11 cellular contexts compared by ENCODE assay signal in genomic region chr9:127520941-127521918, GRCh38.
A peak's percentile ranks its signal among the peaks of the same experiment; 100 is the strongest.
DNase-seq lines count a peak whose midpoint lies in the region; ATAC-seq and TF ChIP-seq lines count a peak whose summit lies in the region.
"Had no signal": no experiment of that assay in that cellular context is flagged by ENCODE, and none has a peak within 500 bp of the region (broad histone marks: within the 10 kb centered on the region; RNA-seq: fewer than 3 reads in every experiment).

No MANE protein-coding gene starts in this region.

- H3K4me3 Mint-ChIP-seq in H9 = peak overlapping the region in 1 of 2 experiments; percentile 18; a peak in 3 of 5 replicates

- H3K23me2 ChIP-seq in H9 (ENCODE audit: insufficient read length, low read depth, low read length, poor library complexity, severe bottlenecking) = no peaks in the 10 kb centered on the region

- peaks cover 1% of the 10 kb centered on the region; the same call in 1 of the 2 replicates for H3K27me3 Mint-ChIP-seq in H9 (ENCODE audit: low read depth)

- TF ChIP-seq CTCF in H9 (conservative IDR thresholded peaks at IDR 0.05) = no peak
- no peak for TF ChIP-seq CTCF in breast epithelium (IDR thresholded peaks at IDR 0.05)

- H3K4me1 ChIP-seq in H9 (ENCODE audit: insufficient read depth, low read length) (peaks cover 2% of the 10 kb centered on the region; the same call in 1 of the 2 replicates), breast epithelium (peaks cover 10 to 14% of the 10 kb centered on the region in 2 donors), skeletal muscle tissue (ENCODE audit: control insufficient read depth in 3 of 3, insufficient read depth in 3 of 3, low read length in 3 of 3) (peaks cover 25 to 32% (median 29%) of the 10 kb centered on the region in 3 donors)

- peak overlapping the region; percentile 49 for H3K27ac ChIP-seq in H9 (ENCODE audit: insufficient read length, low read depth, low read length)
- peak overlapping the region; percentile 86 to 88 for H3K27ac ChIP-seq in breast epithelium
- peak overlapping the region; percentile 89 for H3K27ac ChIP-seq in skeletal muscle tissue (ENCODE audit: low read depth, low read length)

- H3K27ac Mint-ChIP-seq in H9 = peak overlapping the region; percentile 88 to 97 (median 90); a peak in 6 of 7 replicates

- DNase-seq in H9 = peak; percentile 75
- no peak for DNase-seq in breast epithelium (ENCODE audit: low spot score in 2 of 2)
- DNase-seq in islet precursor cell = peak; percentile 83
- no peak for DNase-seq in DMS79 treated with DMSO at 0.1 percent for 48 hours (lab: John Stamatoyannopoulos, UW)
- no peak for DNase-seq in NCI-H1436 (lab: John Stamatoyannopoulos, UW)
- no peak for DNase-seq in NCI-H2029 (lab: John Stamatoyannopoulos, UW)
- DNase-seq: activated CD8-positive, alpha-beta memory T cell treated with anti-CD3 and anti-CD28 coated beads, Interleukin-2, amount 50 U/mL, for 48 hours; DND-41; naive B cell had no signal

- no peak overlapping the region for H2BK20ac ChIP-seq in H9 (ENCODE audit: low read depth, low read length, poor library complexity, severe bottlenecking)

- H2BK12ac ChIP-seq in H9 (ENCODE audit: insufficient read length, low read depth, low read length) = peak overlapping the region; percentile 89

- WGBS in H9 (ENCODE audit: extremely low coverage, insufficient read length, low lambda C conversion rate) = no CpG with 5 or more reads among the region's 20 CpGs

- H3K4me3 ChIP-seq in breast epithelium (peak overlapping the region in 1 of 3 donors; percentile 4), skeletal muscle tissue (ENCODE audit: low read length in 3 of 3) (no peak overlapping the region)

- H3K9me3 Mint-ChIP-seq in H9 = peaks cover 34% of the 10 kb centered on the region in 2 experiments

- ATAC-seq in GM18511 (IDR thresholded peaks at IDR 0.05; ENCODE audit: unreplicated experiment) = no peak

- H3K9ac ChIP-seq in H9 (ENCODE audit: extremely low read depth, insufficient read length, low read length) (no peak overlapping the region), skeletal muscle tissue (ENCODE audit: low read depth in 1 of 3, low read length in 3 of 3) (peak overlapping the region in 2 of 3 donors; percentile 45 to 60)

- H3K56ac ChIP-seq in H9 (ENCODE audit: insufficient read length, low read depth, low read length) = no peak overlapping the region

- H4K20me1 ChIP-seq in H9 (ENCODE audit: control insufficient read depth, insufficient read depth, insufficient read length) = no peaks in the 10 kb centered on the region

- H3K36me3 ChIP-seq in breast epithelium (peaks cover 4% of the 10 kb centered on the region), skeletal muscle tissue (ENCODE audit: control insufficient read depth in 3 of 3, insufficient read depth in 3 of 3, low read length in 3 of 3) (peaks cover 20 to 37% (median 20%) of the 10 kb centered on the region in 3 donors)

- intact Hi-C loops in breast epithelium (cut with DNase I; ENCODE audit: low total_unique reads) = no loop called here

- H3K4ac ChIP-seq in H9 (ENCODE audit: low read depth, low read length) = no peak overlapping the region; the same call in 1 of the 2 replicates

- H3K27me3 ChIP-seq in H9 (ENCODE audit: insufficient read depth, low read length) (no peaks in the 10 kb centered on the region), breast epithelium (no peaks in the 10 kb centered on the region), skeletal muscle tissue (ENCODE audit: control insufficient read depth in 3 of 3, insufficient read depth in 3 of 3, low read length in 3 of 3) (no peaks in the 10 kb centered on the region)

- H2AFZ ChIP-seq in H9 (ENCODE audit: low read length) = no peak overlapping the region

- peak overlapping the region; percentile 2 for H3K18ac ChIP-seq in H9 (ENCODE audit: insufficient read length, low read depth, low read length)

- H2BK5ac ChIP-seq in H9 (ENCODE audit: insufficient read length, low read length) = no peak overlapping the region

- H2AK5ac ChIP-seq in H9 (ENCODE audit: insufficient read length, low read length) = no peak overlapping the region

- peak overlapping the region; percentile 77; the same call in 1 of the 2 replicates for H3K14ac ChIP-seq in H9 (ENCODE audit: insufficient read depth, low read length)

- no peak overlapping the region for H4K8ac ChIP-seq in H9 (replicated peaks; ENCODE audit: insufficient read length, low read depth, low read length)

- peak overlapping the region; percentile 54 for H4K91ac ChIP-seq in H9 (ENCODE audit: insufficient read length, low read depth, low read length)

- H3K36me3 Mint-ChIP-seq in H9 (ENCODE audit: insufficient read depth in 1 of 3, low read depth in 3 of 3) = peaks cover 51 to 69% (median 55%) of the 10 kb centered on the region in 3 experiments

- H3K9me3 ChIP-seq in H9 (ENCODE audit: control insufficient read depth, low read depth, low read length) (peaks cover 20% of the 10 kb centered on the region), breast epithelium (peaks cover 0 to 9% of the 10 kb centered on the region in 2 donors), skeletal muscle tissue (ENCODE audit: control insufficient read depth in 3 of 3, low read length in 3 of 3) (peaks cover 2 to 10% (median 7%) of the 10 kb centered on the region in 3 donors)

- H4K5ac ChIP-seq in H9 (ENCODE audit: insufficient read length, low read depth, low read length) = no peak overlapping the region

- no peaks in the 10 kb centered on the region for H3K79me2 ChIP-seq in H9 (ENCODE audit: insufficient read depth, low read length)

- H3K4me2 ChIP-seq in H9 (ENCODE audit: insufficient read depth, insufficient read length, low read length) = no peak overlapping the region

- H3K4me1 Mint-ChIP-seq in H9 = peaks cover 4 to 6% of the 10 kb centered on the region in 2 experiments

- no peak overlapping the region for H3K23ac ChIP-seq in H9 (ENCODE audit: insufficient read length, low read depth, low read length)

- H2BK15ac ChIP-seq in H9 (ENCODE audit: low read depth, low read length) = no peak overlapping the region

- TF ChIP-seq POLR2A in breast epithelium (IDR thresholded peaks at IDR 0.05) = no peak

- no peak overlapping the region for H3T11ph ChIP-seq in H9 (ENCODE audit: low read length)

- no peak overlapping the region for H2BK120ac ChIP-seq in H9 (ENCODE audit: low read depth, low read length, poor library complexity, severe bottlenecking)

- no peaks in the 10 kb centered on the region for H3K79me1 ChIP-seq in H9 (ENCODE audit: insufficient read depth, low read depth, low read length, poor library complexity, severe bottlenecking)

Comparison
In these comparisons a context has a peak if more than half of its experiments do, and no peak if none do; other contexts are left out.
1. DNase-seq: peak in H9 (single experiment) and islet precursor cell (single experiment); none in breast epithelium (0 of 2), DMS79 treated with DMSO at 0.1 percent for 48 hours (single experiment), NCI-H1436 (single experiment) and NCI-H2029 (single experiment).
2. Peak in every context shown above with its lines, with median percentiles within 50 percentile points of each other: H3K27ac ChIP-seq.